Comparison of ENCODE assay signal across 12 cellular contexts in the genomic region with DNA sequence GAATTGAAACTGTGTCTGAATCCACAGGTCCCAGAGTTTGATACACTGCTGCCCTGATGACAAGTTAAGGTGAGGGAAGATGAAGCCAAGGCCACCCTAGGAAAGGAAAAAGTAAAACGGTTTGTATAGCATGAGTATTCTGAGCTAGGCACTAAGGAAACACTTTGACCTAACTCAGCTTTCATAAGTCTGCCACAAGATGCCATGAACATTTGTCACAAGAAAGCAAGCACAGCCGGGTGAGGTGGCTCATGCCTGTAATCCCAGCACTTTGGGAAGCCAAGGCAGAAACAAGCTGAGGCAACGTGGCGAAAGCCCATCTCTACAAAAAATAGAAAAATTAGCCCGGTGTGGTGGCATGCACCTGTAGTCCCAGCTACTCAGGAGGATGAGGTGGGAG. TPM values are rescaled to one million over a fixed set of nuclear protein-coding genes. Genes with fewer than 3 reads are reported as not detected.
DNase-seq lines count a peak whose midpoint lies in the region; ATAC-seq and TF ChIP-seq lines count a peak whose summit lies in the region.
"Had no signal": no experiment of that assay in that cellular context is flagged by ENCODE, and none has a peak within 500 bp of the region (broad histone marks: within the 10 kb centered on the region; RNA-seq: fewer than 3 reads in every experiment).

No MANE protein-coding gene starts in this region.

- H2AFZ ChIP-seq in PC-3 (ENCODE audit: low read length): no peak overlapping the region

- peaks cover 22% of the 10 kb centered on the region for H3K36me3 Mint-ChIP-seq in T-helper 1 cell treated with Interleukin-12 subunit alpha and Interleukin-12 subunit beta and Interleukin-4 antibody, amounts not matched to agents 30 μg/mL and 1 μg/mL, for 36 hours (ENCODE audit: low read depth)

- DNase-seq in T-helper 1 cell: no peak
- DNase-seq in PC-3: peak; percentile 59
- peak; percentile 34 for DNase-seq in choroid plexus epithelial cell (ENCODE audit: low read depth)
- peak; percentile 31 for DNase-seq in non-pigmented ciliary epithelial cell (ENCODE audit: low read depth)
- no peak for DNase-seq in testis
- no peak for DNase-seq in spleen
- no peak for DNase-seq in central memory CD4-positive, alpha-beta T cell
- DNase-seq: activated CD8-positive, alpha-beta memory T cell treated with anti-CD3 and anti-CD28 coated beads for 24 hours; substantia nigra had no signal

- H3K9me3 ChIP-seq in PC-3 (ENCODE audit: low read length) (no peaks in the 10 kb centered on the region), testis (no peaks in the 10 kb centered on the region), spleen (peaks cover 0 to 14% (median 4%) of the 10 kb centered on the region in 8 donors)

- 86% methylated on average over 5 of the region's 5 CpGs for WGBS in testis, 2 donors
- whole genome bisulfite sequencing in spleen, 5 donors: 83 to 91% (median 89%) methylated on average over 5 of the region's 5 CpGs

- intact Hi-C loops in PC-3 (cut with micrococcal nuclease) (loop anchor here (5.0 kb wide), 1 partner anchor 33 kb away; a partner anchor contains a TSS), testis (cut with DNase I; ENCODE audit: low total_unique reads) (no loop called here), spleen (cut with DNase I; ENCODE audit: low total_unique reads) (no loop called here)

- peak overlapping the region; percentile 60; the same call in 1 of the 2 replicates for H3K9ac ChIP-seq in PC-3 (ENCODE audit: low read length)

- H4K20me1 ChIP-seq in PC-3 (ENCODE audit: low read length): no peaks in the 10 kb centered on the region

- peaks cover 5% of the 10 kb centered on the region for H3K9me3 Mint-ChIP-seq in T-helper 1 cell treated with Interleukin-12 subunit alpha and Interleukin-12 subunit beta and Interleukin-4 antibody, amounts not matched to agents 30 μg/mL and 1 μg/mL, for 36 hours

- CTCF ChIA-PET in PC-3 (lab: Charles Lee): no interaction called here

- POLR2A ChIA-PET in PC-3 (lab: Charles Lee; ENCODE audit: unreplicated experiment): no interaction called here

- ATAC-seq in PC-3: no peak

- H3K4me3 ChIP-seq in PC-3 (ENCODE audit: low read length): no peak overlapping the region
- no peak overlapping the region for H3K4me3 ChIP-seq in choroid plexus epithelial cell (ENCODE audit: low read depth, low read length)
- H3K4me3 ChIP-seq in testis: no peak overlapping the region
- no peak overlapping the region for H3K4me3 ChIP-seq in spleen
- H3K4me3 ChIP-seq: coronary artery had no signal

- H3K4me2 ChIP-seq in PC-3 (ENCODE audit: low read length): peak overlapping the region; percentile 38

- H3K79me2 ChIP-seq in PC-3 (ENCODE audit: low read length): 0 out of 2 replicates have a peak, but pooled peaks cover 2% of the 10 kb centered on the region

- no peaks in the 10 kb centered on the region for H3K27me3 Mint-ChIP-seq in T-helper 1 cell treated with Interleukin-12 subunit alpha and Interleukin-12 subunit beta and Interleukin-4 antibody, amounts not matched to agents 30 μg/mL and 1 μg/mL, for 36 hours (ENCODE audit: low read depth)

- H3K27ac ChIP-seq in PC-3 (ENCODE audit: low read length) (peak overlapping the region; percentile 92), testis (no peak overlapping the region), spleen (no peak overlapping the region)
- H3K27ac ChIP-seq: 22Rv1, coronary artery had no signal

- H3K36me3 ChIP-seq in PC-3 (ENCODE audit: low read depth, low read length) (no peaks in the 10 kb centered on the region), testis (ENCODE audit: low read depth, missing control alignments) (no peaks in the 10 kb centered on the region), spleen (no peaks in the 10 kb centered on the region)

- no peaks in the 10 kb centered on the region for H3F3A ChIP-seq in PC-3 (ENCODE audit: low read length, unreplicated experiment)

- TF ChIP-seq POLR2A in testis (IDR thresholded peaks at IDR 0.05) (no peak), spleen (IDR thresholded peaks at IDR 0.05) (no peak)

- peak overlapping the region; percentile 94 for H3K27ac Mint-ChIP-seq in T-helper 1 cell treated with Interleukin-12 subunit alpha and Interleukin-12 subunit beta and Interleukin-4 antibody, amounts not matched to agents 30 μg/mL and 1 μg/mL, for 36 hours

- TF ChIP-seq CTCF in PC-3 (conservative IDR thresholded peaks at IDR 0.05; ENCODE audit: low read depth, low read length) (no peak), choroid plexus epithelial cell (conservative IDR thresholded peaks at IDR 0.05; ENCODE audit: low read depth, low read length) (no peak), testis (IDR thresholded peaks at IDR 0.05) (no peak), spleen (IDR thresholded peaks at IDR 0.05 in 8 of 11, conservative IDR thresholded peaks at IDR 0.05 in 3 of 11) (no peak)

- H3K4me1 ChIP-seq in PC-3 (ENCODE audit: insufficient read depth, low read length): peaks cover 46% of the 10 kb centered on the region
- no peaks in the 10 kb centered on the region for H3K4me1 ChIP-seq in testis
- peaks cover 0 to 15% (median 8%) of the 10 kb centered on the region in 6 donors for H3K4me1 ChIP-seq in spleen

- no peaks in the 10 kb centered on the region for H3K9me2 ChIP-seq in PC-3 (replicated peaks; ENCODE audit: low read length)

- BruUV-seq in PC-3 (replicated peaks; lab: Mats Ljungman, UMichigan): no TSS peak

- H3K27me3 ChIP-seq in PC-3 (ENCODE audit: low read length) (no peaks in the 10 kb centered on the region), testis (no peaks in the 10 kb centered on the region), spleen (replicated peaks in 1 of 7) (no peaks in the 10 kb centered on the region)

- H3K4me3 Mint-ChIP-seq in T-helper 1 cell treated with Interleukin-12 subunit alpha and Interleukin-12 subunit beta and Interleukin-4 antibody, amounts not matched to agents 30 μg/mL and 1 μg/mL, for 36 hours: no peak overlapping the region

- peaks cover 32% of the 10 kb centered on the region for H3K4me1 Mint-ChIP-seq in T-helper 1 cell treated with Interleukin-12 subunit alpha and Interleukin-12 subunit beta and Interleukin-4 antibody, amounts not matched to agents 30 μg/mL and 1 μg/mL, for 36 hours (ENCODE audit: low read depth)

RNA-seq across cellular contexts. Expression of a gene that starts 34.2 kb away (rescaled TPM):
- total RNA-seq in PC-3 (2014; rRNA removed) (2.2 and 4.4 TPM in 2 replicates), testis (1 to 10 TPM; 1.3 to 1.5 TPM), spleen (1 to 10 TPM; 2.7 to 4.5 (median 3.8) TPM)
- polyA plus RNA-seq in testis (ENCODE audit: insufficient read depth, low read depth, low replicate concordance) (3.5 TPM), spleen (under 1 TPM; 0.58 to 0.76 (median 0.72) TPM)

Comparison
In these comparisons a context has a peak if more than half of its experiments do, and no peak if none do; other contexts are left out.
1. DNase-seq: peak in PC-3 (single experiment), choroid plexus epithelial cell (single experiment) and non-pigmented ciliary epithelial cell (single experiment); none in T-helper 1 cell (0 of 5), testis (single experiment), spleen (single experiment) and central memory CD4-positive, alpha-beta T cell (single experiment).